In genomic region chr14:102757646-102758045, GRCh38 we compare ENCODE assay signal across 22 cellular contexts.
"Had no signal": no experiment of that assay in that cellular context is flagged by ENCODE, and none has a peak within 500 bp of the region (broad histone marks: within the 10 kb centered on the region; RNA-seq: fewer than 3 reads in every experiment).

No MANE protein-coding gene starts in this region.

- DNase-seq: activated CD8-positive, alpha-beta memory T cell treated with anti-CD3 and anti-CD28 coated beads, Interleukin-2, amount 50 U/mL, for 4 hours; activated T-cell treated with anti-CD3 and anti-CD28 coated beads, Interleukin-2, amount 50 U/mL, for 24 hours; adrenal gland; brain microvascular endothelial cell; caudate nucleus; effector CD4-positive, alpha-beta T cell; foreskin fibroblast; heart right ventricle; left colon; mesenchymal stem cell; nucleus accumbens; posterior cingulate gyrus; stimulated activated CD4-positive, alpha-beta T cell treated with anti-CD3 and anti-CD28 coated beads, Interleukin-4, amount 100 ng/mL, for 1 hour; stimulated activated naive CD8-positive, alpha-beta T cell treated with anti-CD3 and anti-CD28 coated beads, Interleukin-15, Interleukin-2, amounts not matched to agents 100 U/mL and 50 U/mL, for 24 hours; T1000; upper lobe of right lung had no signal

- H3K27me3 Mint-ChIP-seq: activated naive CD8-positive, alpha-beta T cell; activated T-helper 17 cell treated with anti-CD3 and anti-CD28 coated beads, Interleukin-2, amount 50 U/mL, for 72 hours had no signal

- H3K36me3 Mint-ChIP-seq: activated naive CD8-positive, alpha-beta T cell; WTC11 had no signal

- H3K4me3 ChIP-seq: adrenal gland, ascending aorta, heart right ventricle, upper lobe of right lung had no signal

- H3K9me3 ChIP-seq: adrenal gland, ascending aorta, heart right ventricle, upper lobe of right lung had no signal

- H3K27ac ChIP-seq: adrenal gland, ascending aorta, brain microvascular endothelial cell, heart right ventricle, upper lobe of right lung had no signal

- ATAC-seq: activated T-helper 17 cell treated with anti-CD3 and anti-CD28 coated beads, Interleukin-2, amount 50 U/mL, for 72 hours; heart right ventricle; left colon; stimulated activated naive CD8-positive, alpha-beta T cell treated with anti-CD3 and anti-CD28 coated beads, Interleukin-15, Interleukin-2, amounts not matched to agents 100 U/mL and 50 U/mL, for 24 hours; upper lobe of right lung; WTC11 had no signal

- H3K9me3 Mint-ChIP-seq: activated T-cell treated with anti-CD3 and anti-CD28 coated beads, Interleukin-2, amount 50 U/mL, for 24 hours; activated T-helper 17 cell treated with anti-CD3 and anti-CD28 coated beads, Interleukin-2, amount 50 U/mL, for 72 hours; dendritic cell treated with granulocyte-macrophage colony-stimulating factor and Interleukin-4, amounts not matched to agents 40 ng/mL and 50 ng/mL, for 4 days; nephron; WTC11 had no signal

- H3K4me1 ChIP-seq: adrenal gland, ascending aorta, upper lobe of right lung had no signal

- H3K36me3 ChIP-seq: adrenal gland, ascending aorta, brain microvascular endothelial cell, heart right ventricle, upper lobe of right lung had no signal

- H3K27ac Mint-ChIP-seq: activated naive CD8-positive, alpha-beta T cell; activated T-cell treated with anti-CD3 and anti-CD28 coated beads, Interleukin-2, amount 50 U/mL, for 24 hours; activated T-helper 17 cell treated with anti-CD3 and anti-CD28 coated beads, Interleukin-2, amount 50 U/mL, for 72 hours; dendritic cell treated with granulocyte-macrophage colony-stimulating factor and Interleukin-4, amounts not matched to agents 40 ng/mL and 50 ng/mL, for 4 days; nephron; WTC11 had no signal

- H3K27me3 ChIP-seq: adrenal gland, ascending aorta, brain microvascular endothelial cell had no signal

- H3K4me3 Mint-ChIP-seq: activated naive CD8-positive, alpha-beta T cell; activated T-cell treated with anti-CD3 and anti-CD28 coated beads, Interleukin-2, amount 50 U/mL, for 24 hours; activated T-helper 17 cell treated with anti-CD3 and anti-CD28 coated beads, Interleukin-2, amount 50 U/mL, for 72 hours; dendritic cell treated with granulocyte-macrophage colony-stimulating factor and Interleukin-4, amounts not matched to agents 40 ng/mL and 50 ng/mL, for 4 days; nephron; WTC11 had no signal
